ENCODE assay signal across 16 cellular contexts in the genomic region with DNA sequence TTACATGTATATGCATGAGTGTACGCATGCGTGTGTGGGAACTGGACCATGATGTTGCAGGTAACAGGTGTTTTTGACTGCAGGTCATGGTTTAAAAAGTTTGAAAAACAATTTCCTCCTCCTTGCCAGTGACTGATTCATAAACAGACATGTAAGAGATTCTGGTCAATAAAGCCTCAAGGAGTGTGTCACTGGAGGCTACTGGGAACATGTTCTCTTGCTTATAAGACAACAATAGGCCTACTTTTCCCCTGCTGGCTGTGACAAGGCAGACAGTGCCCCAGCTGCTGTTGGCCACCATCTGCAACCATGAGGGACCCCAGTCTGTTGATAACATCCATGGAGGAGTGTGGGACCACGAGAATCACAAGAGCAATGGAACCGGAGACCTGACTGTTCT. TPM values are rescaled to one million over a fixed set of nuclear protein-coding genes. Genes with fewer than 3 reads are reported as not detected.
DNase-seq lines count a peak whose midpoint lies in the region; ATAC-seq and TF ChIP-seq lines count a peak whose summit lies in the region.
"Had no signal": no experiment of that assay in that cellular context is flagged by ENCODE, and none has a peak within 500 bp of the region (broad histone marks: within the 10 kb centered on the region; RNA-seq: fewer than 3 reads in every experiment).

No MANE protein-coding gene starts in this region.

- no peaks in the 10 kb centered on the region for H3K4me1 ChIP-seq in CD8-positive, alpha-beta T cell (ENCODE audit: insufficient read depth, low read length)
- peaks cover 0 to 31% (median 14%) of the 10 kb centered on the region in 6 donors for H3K4me1 ChIP-seq in spleen

- no peak overlapping the region for H3K4me3 ChIP-seq in CD8-positive, alpha-beta T cell (ENCODE audit: low read depth, low read length)
- H3K4me3 ChIP-seq in spleen, result no peak overlapping the region
- H3K4me3 ChIP-seq: BLaER1, GM23248 had no signal

- WGBS in spleen, 5 donors, result 90 to 97% (median 95%) methylated on average over 4 of the region's 4 CpGs

- peaks cover 67% of the 10 kb centered on the region for H3K36me3 ChIP-seq in CD8-positive, alpha-beta T cell (ENCODE audit: insufficient read depth, low read length)
- peaks cover 7 to 97% (median 92%) of the 10 kb centered on the region in 6 donors for H3K36me3 ChIP-seq in spleen

- H3K4me1 Mint-ChIP-seq in activated naive CD4-positive, alpha-beta T cell treated with anti-CD3 and anti-CD28 coated beads for 36 hours (ENCODE audit: low read depth), result peaks cover 3% of the 10 kb centered on the region
- peaks cover 7% of the 10 kb centered on the region for H3K4me1 Mint-ChIP-seq in CD8-positive, alpha-beta T cell (ENCODE audit: low read depth)

- H3K9me3 ChIP-seq in CD8-positive, alpha-beta T cell (ENCODE audit: low read length), result no peaks in the 10 kb centered on the region
- no peaks in the 10 kb centered on the region for H3K9me3 ChIP-seq in spleen
- H3K9me3 ChIP-seq: BLaER1 had no signal

- H3K4me3 Mint-ChIP-seq in activated naive CD4-positive, alpha-beta T cell treated with anti-CD3 and anti-CD28 coated beads for 36 hours, result no peak overlapping the region
- H3K4me3 Mint-ChIP-seq in CD8-positive, alpha-beta T cell, result no peak overlapping the region

- H3K27me3 ChIP-seq in CD8-positive, alpha-beta T cell (ENCODE audit: insufficient read depth, low read length), result no peaks in the 10 kb centered on the region
- H3K27me3 ChIP-seq in spleen (replicated peaks in 1 of 7), result no peaks in the 10 kb centered on the region
- H3K27me3 ChIP-seq: BLaER1 had no signal

- intact Hi-C loops in activated naive CD4-positive, alpha-beta T cell treated with anti-CD3 and anti-CD28 coated beads for 36 hours (cut with micrococcal nuclease), result no loop called here
- intact Hi-C loops in CD8-positive, alpha-beta T cell (cut with DNase I, micrococcal nuclease), result loop anchor here in 1 of 2 experiments (10.0 kb wide), 1 partner anchor 149 kb away; no protein-coding TSS in a partner anchor
- intact Hi-C loops in spleen (cut with DNase I; ENCODE audit: low total_unique reads), result no loop called here

- H3K27me3 Mint-ChIP-seq in activated naive CD4-positive, alpha-beta T cell treated with anti-CD3 and anti-CD28 coated beads for 36 hours (ENCODE audit: low read depth), result no peaks in the 10 kb centered on the region
- H3K27me3 Mint-ChIP-seq in CD8-positive, alpha-beta T cell (ENCODE audit: low read depth), result no peaks in the 10 kb centered on the region

- no peak for TF ChIP-seq CTCF in CD8-positive, alpha-beta T cell (IDR thresholded peaks at IDR 0.05)
- TF ChIP-seq CTCF in RWPE1 (conservative IDR thresholded peaks at IDR 0.05; ENCODE audit: low read depth) (no peak), spleen (IDR thresholded peaks at IDR 0.05 in 8 of 11, conservative IDR thresholded peaks at IDR 0.05 in 3 of 11) (no peak)

- H3K9me3 Mint-ChIP-seq in activated naive CD4-positive, alpha-beta T cell treated with anti-CD3 and anti-CD28 coated beads for 36 hours, result no peaks in the 10 kb centered on the region
- no peaks in the 10 kb centered on the region for H3K9me3 Mint-ChIP-seq in CD8-positive, alpha-beta T cell

- DNase-seq in activated naive CD4-positive, alpha-beta T cell treated with anti-CD3 and anti-CD28 coated beads for 36 hours, result no peak
- no peak for DNase-seq in activated naive CD4-positive, alpha-beta T cell treated with Interleukin-2 at 50 U/mL for 16 hours
- no peak for DNase-seq in CD8-positive, alpha-beta T cell
- DNase-seq in RWPE1 (ENCODE audit: low spot score) (no peak), pons (ENCODE audit: low spot score) (peak; percentile 60), spleen (no peak)
- DNase-seq: 8988T, AML-193, DMS53, GF-D8, GM23248, H7 had no signal

- H3K27ac Mint-ChIP-seq in activated naive CD4-positive, alpha-beta T cell treated with anti-CD3 and anti-CD28 coated beads for 36 hours, result peak overlapping the region; percentile 41
- H3K27ac Mint-ChIP-seq in CD8-positive, alpha-beta T cell, result peak overlapping the region; percentile 32

- no peak overlapping the region for H3K27ac ChIP-seq in CD8-positive, alpha-beta T cell (ENCODE audit: low read depth, low read length)
- H3K27ac ChIP-seq in RWPE1 (peak overlapping the region; percentile 94), spleen (no peak overlapping the region)
- H3K27ac ChIP-seq: BLaER1, GM23248 had no signal

- TF ChIP-seq POLR2A in spleen (IDR thresholded peaks at IDR 0.05), result no peak

- POLR2A ChIA-PET in CD8-positive, alpha-beta T cell (lab: Charles Lee), result no interaction called here
- POLR2A ChIA-PET in RWPE1 (lab: Yijun Ruan, JAX; ENCODE audit: low non-redundant PET), result no interaction called here

- no peak for ATAC-seq in CD8-positive, alpha-beta T cell
- no peak for ATAC-seq in GM19467 (IDR thresholded peaks at IDR 0.05; ENCODE audit: unreplicated experiment)
- ATAC-seq: HepG2 had no signal

- H3K36me3 Mint-ChIP-seq in activated naive CD4-positive, alpha-beta T cell treated with anti-CD3 and anti-CD28 coated beads for 36 hours (ENCODE audit: low read depth), result peaks cover 41% of the 10 kb centered on the region
- peaks cover 86% of the 10 kb centered on the region for H3K36me3 Mint-ChIP-seq in CD8-positive, alpha-beta T cell

- CTCF ChIA-PET in activated naive CD4-positive, alpha-beta T cell treated with anti-CD3 and anti-CD28 coated beads for 36 hours (lab: Charles Lee), result interaction anchor here (2.1 kb wide), 1 partner anchor 9 kb away, joined by 6 read pairs; no protein-coding TSS in a partner anchor
- CTCF ChIA-PET in CD8-positive, alpha-beta T cell (lab: Charles Lee), result interaction anchor here (1.0 to 3.6 kb wide), 3 partner anchors 9 to 252 kb away, joined by 3 to 21 read pairs (median 4); no protein-coding TSS in a partner anchor
- CTCF ChIA-PET in RWPE1 (lab: Yijun Ruan, JAX), result interaction anchor here (0.8 to 1.6 kb wide), 3 partner anchors 65 to 251 kb away, joined by 3 to 6 read pairs (median 4); partner anchors contain the start of gene UQCC2

RNA-seq across cellular contexts. Expression of gene LEMD2, which starts 12.7 kb away (rescaled TPM):
- 10 to 100 TPM; 64.0 to 66.3 TPM for total RNA-seq in activated naive CD4-positive, alpha-beta T cell treated with anti-CD3 and anti-CD28 coated beads for 36 hours
- 100 to 1,000 TPM; 124 TPM for total RNA-seq in CD8-positive, alpha-beta T cell
- 10 to 100 TPM; 59.3 to 97.6 (median 71.6) TPM for total RNA-seq in spleen
- polyA plus RNA-seq in spleen, result 10 to 100 TPM; 38.6 to 60.8 (median 50.6) TPM

RNA-seq across cellular contexts. Expression of gene MLN, which starts 27.6 kb away (rescaled TPM):
- total RNA-seq in activated naive CD4-positive, alpha-beta T cell treated with anti-CD3 and anti-CD28 coated beads for 36 hours, result not detected
- total RNA-seq in CD8-positive, alpha-beta T cell, result not detected
- total RNA-seq in spleen, result not detected
- not detected for polyA plus RNA-seq in spleen
- total RNA-seq: GM23248, H7, HepG2, HT1080 had no signal
- polyA plus RNA-seq: GM23248, HepG2 had no signal

RNA-seq across cellular contexts. Expression of gene IP6K3, which starts 29.5 kb away (rescaled TPM):
- total RNA-seq in activated naive CD4-positive, alpha-beta T cell treated with anti-CD3 and anti-CD28 coated beads for 36 hours, result not detected
- total RNA-seq in CD8-positive, alpha-beta T cell, result not detected
- total RNA-seq in spleen, result 1 to 10 TPM in 6 of 7 donors, under 1 TPM in 1; 0.70 to 5.8 (median 2.7) TPM
- polyA plus RNA-seq in spleen, result under 1 TPM; 0.30 to 0.64 (median 0.36) TPM
- total RNA-seq: GM23248, HT1080 had no signal
- polyA plus RNA-seq: GM23248 had no signal
